In the genomic region with DNA sequence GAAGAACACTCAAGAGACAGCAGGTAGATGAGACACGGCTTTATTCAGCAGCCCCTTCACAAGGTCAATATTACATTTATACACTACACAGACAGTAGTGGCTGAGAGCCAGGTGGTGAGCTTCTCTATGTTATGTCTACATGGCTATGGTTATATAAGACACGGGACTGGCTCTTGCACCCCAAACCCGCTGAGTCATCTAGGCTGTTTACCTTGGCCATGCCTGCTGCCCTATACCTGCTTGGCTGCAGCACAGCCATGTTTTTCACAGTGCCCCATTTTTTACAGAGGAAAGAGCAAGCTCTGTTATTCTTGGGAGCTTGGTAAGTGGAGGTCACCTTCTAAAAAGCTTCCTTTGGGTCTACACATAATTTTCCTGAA, we compare ENCODE assay signal across 1 cellular context.
TF ChIP-seq lines count a peak whose summit lies in the region.

No MANE protein-coding gene starts in this region.

TF ChIP-seq in HepG2, 621 proteins besides CTCF, POLR2A, EP300 and RAD21 (continued from another document):
- TF ChIP-seq FOSL2 (CRISPR knock-in tag; IDR thresholded peaks at IDR 0.05) (peak; percentile 79), NFIC (IDR thresholded peaks at IDR 0.05; ENCODE audit: low read length) (no peak), KLF11 (CRISPR knock-in tag; IDR thresholded peaks at IDR 0.05) (no peak), ZNF333 (CRISPR knock-in tag; IDR thresholded peaks at IDR 0.05; ENCODE audit: borderline replicate concordance) (no peak), NCOA5 (CRISPR knock-in tag; IDR thresholded peaks at IDR 0.05) (no peak), ZNF616 (CRISPR knock-in tag; IDR thresholded peaks at IDR 0.05; ENCODE audit: low read depth) (no peak), NFE2L2 (IDR thresholded peaks at IDR 0.05; ENCODE audit: low read length) (peak; percentile 81), ZNF768 (CRISPR knock-in tag; IDR thresholded peaks at IDR 0.05) (no peak), MAFK (conservative IDR thresholded peaks at IDR 0.05 in 1 of 2, IDR thresholded peaks at IDR 0.05 in 1 of 2; ENCODE audit: low read length in 2 of 2) (peak in 1 of 2 experiments; percentile 53; a peak in 2 of 4 replicates), GABPA (IDR thresholded peaks at IDR 0.05; ENCODE audit: low read depth, low read length) (no peak), GABPA (CRISPR knock-in tag; IDR thresholded peaks at IDR 0.05; ENCODE audit: low read depth) (no peak), GPN1 (CRISPR knock-in tag; IDR thresholded peaks at IDR 0.05; ENCODE audit: borderline replicate concordance) (no peak), KDM2A (CRISPR knock-in tag; IDR thresholded peaks at IDR 0.05; ENCODE audit: borderline replicate concordance, low read depth) (no peak), EED (CRISPR knock-in tag; IDR thresholded peaks at IDR 0.05) (no peak), FOXA1 (IDR thresholded peaks at IDR 0.05) (no peak), FOXA1 (CRISPR knock-in tag; IDR thresholded peaks at IDR 0.05) (peak; percentile 45; the same call in 1 of the 2 replicates), RORA (CRISPR knock-in tag; IDR thresholded peaks at IDR 0.05) (no peak), ZNF207 (IDR thresholded peaks at IDR 0.05; ENCODE audit: borderline replicate concordance) (no peak), ZNF101 (CRISPR knock-in tag; IDR thresholded peaks at IDR 0.05; ENCODE audit: borderline replicate concordance, low read depth) (no peak), THYN1 (CRISPR knock-in tag; IDR thresholded peaks at IDR 0.05; ENCODE audit: borderline replicate concordance, low read depth) (no peak), ZNF10 (CRISPR knock-in tag; IDR thresholded peaks at IDR 0.05; ENCODE audit: borderline replicate concordance, low read depth) (no peak)
- TF ChIP-seq, protein P1, sequence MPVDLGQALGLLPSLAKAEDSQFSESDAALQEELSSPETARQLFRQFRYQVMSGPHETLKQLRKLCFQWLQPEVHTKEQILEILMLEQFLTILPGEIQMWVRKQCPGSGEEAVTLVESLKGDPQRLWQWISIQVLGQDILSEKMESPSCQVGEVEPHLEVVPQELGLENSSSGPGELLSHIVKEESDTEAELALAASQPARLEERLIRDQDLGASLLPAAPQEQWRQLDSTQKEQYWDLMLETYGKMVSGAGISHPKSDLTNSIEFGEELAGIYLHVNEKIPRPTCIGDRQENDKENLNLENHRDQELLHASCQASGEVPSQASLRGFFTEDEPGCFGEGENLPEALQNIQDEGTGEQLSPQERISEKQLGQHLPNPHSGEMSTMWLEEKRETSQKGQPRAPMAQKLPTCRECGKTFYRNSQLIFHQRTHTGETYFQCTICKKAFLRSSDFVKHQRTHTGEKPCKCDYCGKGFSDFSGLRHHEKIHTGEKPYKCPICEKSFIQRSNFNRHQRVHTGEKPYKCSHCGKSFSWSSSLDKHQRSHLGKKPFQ (CRISPR knock-in tag; IDR thresholded peaks at IDR 0.05; ENCODE audit: insufficient replicate concordance): no peak
- TF ChIP-seq, protein P2, sequence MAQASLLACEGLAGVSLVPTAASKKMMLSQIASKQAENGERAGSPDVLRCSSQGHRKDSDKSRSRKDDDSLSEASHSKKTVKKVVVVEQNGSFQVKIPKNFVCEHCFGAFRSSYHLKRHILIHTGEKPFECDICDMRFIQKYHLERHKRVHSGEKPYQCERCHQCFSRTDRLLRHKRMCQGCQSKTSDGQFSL (CRISPR knock-in tag; IDR thresholded peaks at IDR 0.05): no peak
- TF ChIP-seq, protein P3, sequence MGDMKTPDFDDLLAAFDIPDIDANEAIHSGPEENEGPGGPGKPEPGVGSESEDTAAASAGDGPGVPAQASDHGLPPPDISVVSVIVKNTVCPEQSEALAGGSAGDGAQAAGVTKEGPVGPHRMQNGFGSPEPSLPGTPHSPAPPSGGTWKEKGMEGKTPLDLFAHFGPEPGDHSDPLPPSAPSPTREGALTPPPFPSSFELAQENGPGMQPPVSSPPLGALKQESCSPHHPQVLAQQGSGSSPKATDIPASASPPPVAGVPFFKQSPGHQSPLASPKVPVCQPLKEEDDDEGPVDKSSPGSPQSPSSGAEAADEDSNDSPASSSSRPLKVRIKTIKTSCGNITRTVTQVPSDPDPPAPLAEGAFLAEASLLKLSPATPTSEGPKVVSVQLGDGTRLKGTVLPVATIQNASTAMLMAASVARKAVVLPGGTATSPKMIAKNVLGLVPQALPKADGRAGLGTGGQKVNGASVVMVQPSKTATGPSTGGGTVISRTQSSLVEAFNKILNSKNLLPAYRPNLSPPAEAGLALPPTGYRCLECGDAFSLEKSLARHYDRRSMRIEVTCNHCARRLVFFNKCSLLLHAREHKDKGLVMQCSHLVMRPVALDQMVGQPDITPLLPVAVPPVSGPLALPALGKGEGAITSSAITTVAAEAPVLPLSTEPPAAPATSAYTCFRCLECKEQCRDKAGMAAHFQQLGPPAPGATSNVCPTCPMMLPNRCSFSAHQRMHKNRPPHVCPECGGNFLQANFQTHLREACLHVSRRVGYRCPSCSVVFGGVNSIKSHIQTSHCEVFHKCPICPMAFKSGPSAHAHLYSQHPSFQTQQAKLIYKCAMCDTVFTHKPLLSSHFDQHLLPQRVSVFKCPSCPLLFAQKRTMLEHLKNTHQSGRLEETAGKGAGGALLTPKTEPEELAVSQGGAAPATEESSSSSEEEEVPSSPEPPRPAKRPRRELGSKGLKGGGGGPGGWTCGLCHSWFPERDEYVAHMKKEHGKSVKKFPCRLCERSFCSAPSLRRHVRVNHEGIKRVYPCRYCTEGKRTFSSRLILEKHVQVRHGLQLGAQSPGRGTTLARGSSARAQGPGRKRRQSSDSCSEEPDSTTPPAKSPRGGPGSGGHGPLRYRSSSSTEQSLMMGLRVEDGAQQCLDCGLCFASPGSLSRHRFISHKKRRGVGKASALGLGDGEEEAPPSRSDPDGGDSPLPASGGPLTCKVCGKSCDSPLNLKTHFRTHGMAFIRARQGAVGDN (CRISPR knock-in tag; IDR thresholded peaks at IDR 0.05): no peak
- TF ChIP-seq, protein P4, sequence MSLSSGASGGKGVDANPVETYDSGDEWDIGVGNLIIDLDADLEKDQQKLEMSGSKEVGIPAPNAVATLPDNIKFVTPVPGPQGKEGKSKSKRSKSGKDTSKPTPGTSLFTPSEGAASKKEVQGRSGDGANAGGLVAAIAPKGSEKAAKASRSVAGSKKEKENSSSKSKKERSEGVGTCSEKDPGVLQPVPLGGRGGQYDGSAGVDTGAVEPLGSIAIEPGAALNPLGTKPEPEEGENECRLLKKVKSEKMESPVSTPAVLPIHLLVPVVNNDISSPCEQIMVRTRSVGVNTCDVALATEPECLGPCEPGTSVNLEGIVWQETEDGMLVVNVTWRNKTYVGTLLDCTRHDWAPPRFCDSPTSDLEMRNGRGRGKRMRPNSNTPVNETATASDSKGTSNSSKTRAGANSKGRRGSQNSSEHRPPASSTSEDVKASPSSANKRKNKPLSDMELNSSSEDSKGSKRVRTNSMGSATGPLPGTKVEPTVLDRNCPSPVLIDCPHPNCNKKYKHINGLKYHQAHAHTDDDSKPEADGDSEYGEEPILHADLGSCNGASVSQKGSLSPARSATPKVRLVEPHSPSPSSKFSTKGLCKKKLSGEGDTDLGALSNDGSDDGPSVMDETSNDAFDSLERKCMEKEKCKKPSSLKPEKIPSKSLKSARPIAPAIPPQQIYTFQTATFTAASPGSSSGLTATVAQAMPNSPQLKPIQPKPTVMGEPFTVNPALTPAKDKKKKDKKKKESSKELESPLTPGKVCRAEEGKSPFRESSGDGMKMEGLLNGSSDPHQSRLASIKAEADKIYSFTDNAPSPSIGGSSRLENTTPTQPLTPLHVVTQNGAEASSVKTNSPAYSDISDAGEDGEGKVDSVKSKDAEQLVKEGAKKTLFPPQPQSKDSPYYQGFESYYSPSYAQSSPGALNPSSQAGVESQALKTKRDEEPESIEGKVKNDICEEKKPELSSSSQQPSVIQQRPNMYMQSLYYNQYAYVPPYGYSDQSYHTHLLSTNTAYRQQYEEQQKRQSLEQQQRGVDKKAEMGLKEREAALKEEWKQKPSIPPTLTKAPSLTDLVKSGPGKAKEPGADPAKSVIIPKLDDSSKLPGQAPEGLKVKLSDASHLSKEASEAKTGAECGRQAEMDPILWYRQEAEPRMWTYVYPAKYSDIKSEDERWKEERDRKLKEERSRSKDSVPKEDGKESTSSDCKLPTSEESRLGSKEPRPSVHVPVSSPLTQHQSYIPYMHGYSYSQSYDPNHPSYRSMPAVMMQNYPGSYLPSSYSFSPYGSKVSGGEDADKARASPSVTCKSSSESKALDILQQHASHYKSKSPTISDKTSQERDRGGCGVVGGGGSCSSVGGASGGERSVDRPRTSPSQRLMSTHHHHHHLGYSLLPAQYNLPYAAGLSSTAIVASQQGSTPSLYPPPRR (CRISPR knock-in tag; IDR thresholded peaks at IDR 0.05; ENCODE audit: borderline replicate concordance): no peak
- TF ChIP-seq, protein P5, sequence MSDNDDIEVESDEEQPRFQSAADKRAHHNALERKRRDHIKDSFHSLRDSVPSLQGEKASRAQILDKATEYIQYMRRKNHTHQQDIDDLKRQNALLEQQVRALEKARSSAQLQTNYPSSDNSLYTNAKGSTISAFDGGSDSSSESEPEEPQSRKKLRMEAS (IDR thresholded peaks at IDR 0.05): peak; percentile 15; the same call in 1 of the 2 replicates
